1 cellular context compared by ENCODE assay signal in genomic region chr14:74951443-74952194, GRCh38.
TF ChIP-seq lines count a peak whose summit lies in the region.

No MANE protein-coding gene starts in this region.

TF ChIP-seq in HepG2, 621 proteins besides CTCF, POLR2A, EP300 and RAD21 (continues in another document):
- no peak for TF ChIP-seq MED8 (CRISPR knock-in tag; IDR thresholded peaks at IDR 0.05; ENCODE audit: insufficient replicate concordance)
- 0 out of 2 replicates have a peak, but pooled peaks have one; percentile 26 for TF ChIP-seq GZF1 (CRISPR knock-in tag; IDR thresholded peaks at IDR 0.05)
- peak; percentile 65; the same call in 1 of the 2 replicates for TF ChIP-seq SNAI1 (CRISPR knock-in tag; IDR thresholded peaks at IDR 0.05; ENCODE audit: borderline replicate concordance)
- no peak for TF ChIP-seq ZNF720 (CRISPR knock-in tag; IDR thresholded peaks at IDR 0.05)
- TF ChIP-seq ZNF556 (CRISPR knock-in tag; IDR thresholded peaks at IDR 0.05; ENCODE audit: borderline replicate concordance) = peak; percentile 38; the same call in 1 of the 2 replicates
- TF ChIP-seq MATR3 (CRISPR knock-in tag; IDR thresholded peaks at IDR 0.05) = no peak
- no peak for TF ChIP-seq NCOA2 (CRISPR knock-in tag; IDR thresholded peaks at IDR 0.05)
- TF ChIP-seq, protein P1, sequence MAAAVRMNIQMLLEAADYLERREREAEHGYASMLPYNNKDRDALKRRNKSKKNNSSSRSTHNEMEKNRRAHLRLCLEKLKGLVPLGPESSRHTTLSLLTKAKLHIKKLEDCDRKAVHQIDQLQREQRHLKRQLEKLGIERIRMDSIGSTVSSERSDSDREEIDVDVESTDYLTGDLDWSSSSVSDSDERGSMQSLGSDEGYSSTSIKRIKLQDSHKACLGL (CRISPR knock-in tag; IDR thresholded peaks at IDR 0.05) = peak; percentile 54; the same call in 1 of the 2 replicates
- TF ChIP-seq CBX5 (CRISPR knock-in tag; IDR thresholded peaks at IDR 0.05; ENCODE audit: borderline replicate concordance) = no peak
- no peak for TF ChIP-seq ZNF784 (CRISPR knock-in tag; IDR thresholded peaks at IDR 0.05; ENCODE audit: borderline replicate concordance)
- TF ChIP-seq CERS6 (CRISPR knock-in tag; IDR thresholded peaks at IDR 0.05) = no peak
- TF ChIP-seq MBNL3 (CRISPR knock-in tag; conservative IDR thresholded peaks at IDR 0.05) = no peak
- 0 out of 2 replicates have a peak, but pooled peaks have one; percentile 63 for TF ChIP-seq PCBP1 (IDR thresholded peaks at IDR 0.05; ENCODE audit: borderline replicate concordance, low read depth, low read length)
- TF ChIP-seq, protein P2, sequence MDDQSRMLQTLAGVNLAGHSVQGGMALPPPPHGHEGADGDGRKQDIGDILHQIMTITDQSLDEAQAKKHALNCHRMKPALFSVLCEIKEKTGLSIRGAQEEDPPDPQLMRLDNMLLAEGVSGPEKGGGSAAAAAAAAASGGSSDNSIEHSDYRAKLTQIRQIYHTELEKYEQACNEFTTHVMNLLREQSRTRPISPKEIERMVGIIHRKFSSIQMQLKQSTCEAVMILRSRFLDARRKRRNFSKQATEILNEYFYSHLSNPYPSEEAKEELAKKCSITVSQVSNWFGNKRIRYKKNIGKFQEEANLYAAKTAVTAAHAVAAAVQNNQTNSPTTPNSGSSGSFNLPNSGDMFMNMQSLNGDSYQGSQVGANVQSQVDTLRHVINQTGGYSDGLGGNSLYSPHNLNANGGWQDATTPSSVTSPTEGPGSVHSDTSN (CRISPR knock-in tag; IDR thresholded peaks at IDR 0.05; ENCODE audit: borderline replicate concordance) = no peak
- no peak for TF ChIP-seq FOXP1 (IDR thresholded peaks at IDR 0.05)
- TF ChIP-seq FOXP1 (CRISPR knock-in tag; IDR thresholded peaks at IDR 0.05) = 0 out of 2 replicates have a peak, but pooled peaks have one; percentile 19
- TF ChIP-seq, protein P3, sequence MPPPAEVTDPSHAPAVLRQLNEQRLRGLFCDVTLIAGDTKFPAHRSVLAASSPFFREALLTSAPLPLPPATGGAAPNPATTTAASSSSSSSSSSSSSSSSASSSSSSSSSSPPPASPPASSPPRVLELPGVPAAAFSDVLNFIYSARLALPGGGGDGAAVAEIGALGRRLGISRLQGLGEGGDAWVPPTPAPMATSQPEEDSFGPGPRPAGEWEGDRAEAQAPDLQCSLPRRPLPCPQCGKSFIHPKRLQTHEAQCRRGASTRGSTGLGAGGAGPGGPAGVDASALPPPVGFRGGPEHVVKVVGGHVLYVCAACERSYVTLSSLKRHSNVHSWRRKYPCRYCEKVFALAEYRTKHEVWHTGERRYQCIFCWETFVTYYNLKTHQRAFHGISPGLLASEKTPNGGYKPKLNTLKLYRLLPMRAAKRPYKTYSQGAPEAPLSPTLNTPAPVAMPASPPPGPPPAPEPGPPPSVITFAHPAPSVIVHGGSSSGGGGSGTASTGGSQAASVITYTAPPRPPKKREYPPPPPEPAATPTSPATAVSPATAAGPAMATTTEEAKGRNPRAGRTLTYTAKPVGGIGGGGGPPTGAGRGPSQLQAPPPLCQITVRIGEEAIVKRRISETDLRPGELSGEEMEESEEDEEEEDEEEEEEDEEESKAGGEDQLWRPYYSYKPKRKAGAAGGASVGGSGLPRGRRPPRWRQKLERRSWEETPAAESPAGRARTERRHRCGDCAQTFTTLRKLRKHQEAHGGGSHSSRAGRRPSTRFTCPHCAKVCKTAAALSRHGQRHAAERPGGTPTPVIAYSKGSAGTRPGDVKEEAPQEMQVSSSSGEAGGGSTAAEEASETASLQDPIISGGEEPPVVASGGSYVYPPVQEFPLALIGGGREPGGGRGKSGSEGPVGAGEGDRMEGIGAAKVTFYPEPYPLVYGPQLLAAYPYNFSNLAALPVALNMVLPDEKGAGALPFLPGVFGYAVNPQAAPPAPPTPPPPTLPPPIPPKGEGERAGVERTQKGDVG (CRISPR knock-in tag; IDR thresholded peaks at IDR 0.05; ENCODE audit: borderline replicate concordance) = 0 out of 2 replicates have a peak, but pooled peaks have one; percentile 21
- TF ChIP-seq, protein P4, sequence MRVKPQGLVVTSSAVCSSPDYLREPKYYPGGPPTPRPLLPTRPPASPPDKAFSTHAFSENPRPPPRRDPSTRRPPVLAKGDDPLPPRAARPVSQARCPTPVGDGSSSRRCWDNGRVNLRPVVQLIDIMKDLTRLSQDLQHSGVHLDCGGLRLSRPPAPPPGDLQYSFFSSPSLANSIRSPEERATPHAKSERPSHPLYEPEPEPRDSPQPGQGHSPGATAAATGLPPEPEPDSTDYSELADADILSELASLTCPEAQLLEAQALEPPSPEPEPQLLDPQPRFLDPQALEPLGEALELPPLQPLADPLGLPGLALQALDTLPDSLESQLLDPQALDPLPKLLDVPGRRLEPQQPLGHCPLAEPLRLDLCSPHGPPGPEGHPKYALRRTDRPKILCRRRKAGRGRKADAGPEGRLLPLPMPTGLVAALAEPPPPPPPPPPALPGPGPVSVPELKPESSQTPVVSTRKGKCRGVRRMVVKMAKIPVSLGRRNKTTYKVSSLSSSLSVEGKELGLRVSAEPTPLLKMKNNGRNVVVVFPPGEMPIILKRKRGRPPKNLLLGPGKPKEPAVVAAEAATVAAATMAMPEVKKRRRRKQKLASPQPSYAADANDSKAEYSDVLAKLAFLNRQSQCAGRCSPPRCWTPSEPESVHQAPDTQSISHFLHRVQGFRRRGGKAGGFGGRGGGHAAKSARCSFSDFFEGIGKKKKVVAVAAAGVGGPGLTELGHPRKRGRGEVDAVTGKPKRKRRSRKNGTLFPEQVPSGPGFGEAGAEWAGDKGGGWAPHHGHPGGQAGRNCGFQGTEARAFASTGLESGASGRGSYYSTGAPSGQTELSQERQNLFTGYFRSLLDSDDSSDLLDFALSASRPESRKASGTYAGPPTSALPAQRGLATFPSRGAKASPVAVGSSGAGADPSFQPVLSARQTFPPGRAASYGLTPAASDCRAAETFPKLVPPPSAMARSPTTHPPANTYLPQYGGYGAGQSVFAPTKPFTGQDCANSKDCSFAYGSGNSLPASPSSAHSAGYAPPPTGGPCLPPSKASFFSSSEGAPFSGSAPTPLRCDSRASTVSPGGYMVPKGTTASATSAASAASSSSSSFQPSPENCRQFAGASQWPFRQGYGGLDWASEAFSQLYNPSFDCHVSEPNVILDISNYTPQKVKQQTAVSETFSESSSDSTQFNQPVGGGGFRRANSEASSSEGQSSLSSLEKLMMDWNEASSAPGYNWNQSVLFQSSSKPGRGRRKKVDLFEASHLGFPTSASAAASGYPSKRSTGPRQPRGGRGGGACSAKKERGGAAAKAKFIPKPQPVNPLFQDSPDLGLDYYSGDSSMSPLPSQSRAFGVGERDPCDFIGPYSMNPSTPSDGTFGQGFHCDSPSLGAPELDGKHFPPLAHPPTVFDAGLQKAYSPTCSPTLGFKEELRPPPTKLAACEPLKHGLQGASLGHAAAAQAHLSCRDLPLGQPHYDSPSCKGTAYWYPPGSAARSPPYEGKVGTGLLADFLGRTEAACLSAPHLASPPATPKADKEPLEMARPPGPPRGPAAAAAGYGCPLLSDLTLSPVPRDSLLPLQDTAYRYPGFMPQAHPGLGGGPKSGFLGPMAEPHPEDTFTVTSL (CRISPR knock-in tag; IDR thresholded peaks at IDR 0.05; ENCODE audit: borderline replicate concordance) = no peak
- TF ChIP-seq ZNF563 (CRISPR knock-in tag; IDR thresholded peaks at IDR 0.05) = 0 out of 2 replicates have a peak, but pooled peaks have one; percentile 26
- peak; percentile 59 for TF ChIP-seq GATAD2A (CRISPR knock-in tag; IDR thresholded peaks at IDR 0.05)
- TF ChIP-seq MYC (CRISPR knock-in tag; IDR thresholded peaks at IDR 0.05; ENCODE audit: borderline replicate concordance) = peak; percentile 39; the same call in 1 of the 2 replicates
- TF ChIP-seq RFXAP (CRISPR knock-in tag; IDR thresholded peaks at IDR 0.05; ENCODE audit: borderline replicate concordance) = no peak
- TF ChIP-seq, protein P5, sequence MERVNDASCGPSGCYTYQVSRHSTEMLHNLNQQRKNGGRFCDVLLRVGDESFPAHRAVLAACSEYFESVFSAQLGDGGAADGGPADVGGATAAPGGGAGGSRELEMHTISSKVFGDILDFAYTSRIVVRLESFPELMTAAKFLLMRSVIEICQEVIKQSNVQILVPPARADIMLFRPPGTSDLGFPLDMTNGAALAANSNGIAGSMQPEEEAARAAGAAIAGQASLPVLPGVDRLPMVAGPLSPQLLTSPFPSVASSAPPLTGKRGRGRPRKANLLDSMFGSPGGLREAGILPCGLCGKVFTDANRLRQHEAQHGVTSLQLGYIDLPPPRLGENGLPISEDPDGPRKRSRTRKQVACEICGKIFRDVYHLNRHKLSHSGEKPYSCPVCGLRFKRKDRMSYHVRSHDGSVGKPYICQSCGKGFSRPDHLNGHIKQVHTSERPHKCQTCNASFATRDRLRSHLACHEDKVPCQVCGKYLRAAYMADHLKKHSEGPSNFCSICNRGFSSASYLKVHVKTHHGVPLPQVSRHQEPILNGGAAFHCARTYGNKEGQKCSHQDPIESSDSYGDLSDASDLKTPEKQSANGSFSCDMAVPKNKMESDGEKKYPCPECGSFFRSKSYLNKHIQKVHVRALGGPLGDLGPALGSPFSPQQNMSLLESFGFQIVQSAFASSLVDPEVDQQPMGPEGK (CRISPR knock-in tag; IDR thresholded peaks at IDR 0.05) = peak; percentile 88
- no peak for TF ChIP-seq ARNTL (CRISPR knock-in tag; IDR thresholded peaks at IDR 0.05)
- TF ChIP-seq TBX2 (CRISPR knock-in tag; IDR thresholded peaks at IDR 0.05; ENCODE audit: borderline replicate concordance) = no peak; the same call in 1 of the 2 replicates
- TF ChIP-seq, protein P6, sequence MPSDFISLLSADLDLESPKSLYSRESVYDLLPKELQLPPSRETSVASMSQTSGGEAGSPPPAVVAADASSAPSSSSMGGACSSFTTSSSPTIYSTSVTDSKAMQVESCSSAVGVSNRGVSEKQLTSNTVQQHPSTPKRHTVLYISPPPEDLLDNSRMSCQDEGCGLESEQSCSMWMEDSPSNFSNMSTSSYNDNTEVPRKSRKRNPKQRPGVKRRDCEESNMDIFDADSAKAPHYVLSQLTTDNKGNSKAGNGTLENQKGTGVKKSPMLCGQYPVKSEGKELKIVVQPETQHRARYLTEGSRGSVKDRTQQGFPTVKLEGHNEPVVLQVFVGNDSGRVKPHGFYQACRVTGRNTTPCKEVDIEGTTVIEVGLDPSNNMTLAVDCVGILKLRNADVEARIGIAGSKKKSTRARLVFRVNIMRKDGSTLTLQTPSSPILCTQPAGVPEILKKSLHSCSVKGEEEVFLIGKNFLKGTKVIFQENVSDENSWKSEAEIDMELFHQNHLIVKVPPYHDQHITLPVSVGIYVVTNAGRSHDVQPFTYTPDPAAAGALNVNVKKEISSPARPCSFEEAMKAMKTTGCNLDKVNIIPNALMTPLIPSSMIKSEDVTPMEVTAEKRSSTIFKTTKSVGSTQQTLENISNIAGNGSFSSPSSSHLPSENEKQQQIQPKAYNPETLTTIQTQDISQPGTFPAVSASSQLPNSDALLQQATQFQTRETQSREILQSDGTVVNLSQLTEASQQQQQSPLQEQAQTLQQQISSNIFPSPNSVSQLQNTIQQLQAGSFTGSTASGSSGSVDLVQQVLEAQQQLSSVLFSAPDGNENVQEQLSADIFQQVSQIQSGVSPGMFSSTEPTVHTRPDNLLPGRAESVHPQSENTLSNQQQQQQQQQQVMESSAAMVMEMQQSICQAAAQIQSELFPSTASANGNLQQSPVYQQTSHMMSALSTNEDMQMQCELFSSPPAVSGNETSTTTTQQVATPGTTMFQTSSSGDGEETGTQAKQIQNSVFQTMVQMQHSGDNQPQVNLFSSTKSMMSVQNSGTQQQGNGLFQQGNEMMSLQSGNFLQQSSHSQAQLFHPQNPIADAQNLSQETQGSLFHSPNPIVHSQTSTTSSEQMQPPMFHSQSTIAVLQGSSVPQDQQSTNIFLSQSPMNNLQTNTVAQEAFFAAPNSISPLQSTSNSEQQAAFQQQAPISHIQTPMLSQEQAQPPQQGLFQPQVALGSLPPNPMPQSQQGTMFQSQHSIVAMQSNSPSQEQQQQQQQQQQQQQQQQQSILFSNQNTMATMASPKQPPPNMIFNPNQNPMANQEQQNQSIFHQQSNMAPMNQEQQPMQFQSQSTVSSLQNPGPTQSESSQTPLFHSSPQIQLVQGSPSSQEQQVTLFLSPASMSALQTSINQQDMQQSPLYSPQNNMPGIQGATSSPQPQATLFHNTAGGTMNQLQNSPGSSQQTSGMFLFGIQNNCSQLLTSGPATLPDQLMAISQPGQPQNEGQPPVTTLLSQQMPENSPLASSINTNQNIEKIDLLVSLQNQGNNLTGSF (CRISPR knock-in tag; IDR thresholded peaks at IDR 0.05) = no peak
- TF ChIP-seq JDP2 (CRISPR knock-in tag; IDR thresholded peaks at IDR 0.05; ENCODE audit: borderline replicate concordance) = no peak
- no peak for TF ChIP-seq ZNF24 (IDR thresholded peaks at IDR 0.05)
- no peak for TF ChIP-seq TAF15 (IDR thresholded peaks at IDR 0.05; ENCODE audit: low read depth, low read length, poor library complexity, severe bottlenecking)
- TF ChIP-seq ZNF513 (CRISPR knock-in tag; conservative IDR thresholded peaks at IDR 0.05) = no peak
